ENCODE assay signal across 1 cellular context in genomic region chr17:73011016-73011486, GRCh38.
TF ChIP-seq lines count a peak whose summit lies in the region.

No MANE protein-coding gene starts in this region.

TF ChIP-seq in HepG2, 621 proteins besides CTCF, POLR2A, EP300 and RAD21 (continued from another document):
- peak; percentile 16; the same call in 1 of the 2 replicates for TF ChIP-seq TFAP4 (IDR thresholded peaks at IDR 0.05; ENCODE audit: borderline replicate concordance, low read depth)
- peak; percentile 60; the same call in 1 of the 2 replicates for TF ChIP-seq ZBTB38 (CRISPR knock-in tag; IDR thresholded peaks at IDR 0.05)
- TF ChIP-seq ZNF687 (CRISPR knock-in tag; IDR thresholded peaks at IDR 0.05) = peak; percentile 63
- TF ChIP-seq PLRG1 (conservative IDR thresholded peaks at IDR 0.05) = no peak
TF ChIP-seq in HepG2: peak in this region for 10.
